8 cellular contexts compared by ENCODE assay signal in genomic region chr4:25233737-25234389, GRCh38. TPM values are rescaled to one million over a fixed set of nuclear protein-coding genes. Genes with fewer than 3 reads are reported as not detected.
DNase-seq lines count a peak whose midpoint lies in the region; ATAC-seq and TF ChIP-seq lines count a peak whose summit lies in the region.

Gene PI4K2B (plus strand): TSS chr4:25234033. CDS start chr4:25234164, 131 bp downstream.

- H3K27ac ChIP-seq in RWPE2 (ENCODE audit: poor library complexity, severe bottlenecking) = peak within 1 kb of the TSS; percentile 90

- H3K27me3 Mint-ChIP-seq in activated T-helper 2 cell treated with anti-CD3 and anti-CD28 coated beads, Interferon-gamma antibody, Interleukin-2, Interleukin-4, amounts not matched to agents 10 μg/mL and 5 μg/mL and 100 μg/mL, durations not matched to agents 14 hours and 24 hours and 36 hours (ENCODE audit: low read depth) = no peaks in the 10 kb centered on the region
- peaks cover 5% of the 10 kb centered on the region for H3K27me3 Mint-ChIP-seq in nephron (ENCODE audit: low read depth)
- H3K27me3 Mint-ChIP-seq in stimulated activated naive CD8-positive, alpha-beta T cell treated with anti-CD3 and anti-CD28 coated beads, Interleukin-15, amount 100 ng/mL, for 72 hours = no peaks in the 10 kb centered on the region

- H3K27ac Mint-ChIP-seq in activated T-helper 2 cell treated with anti-CD3 and anti-CD28 coated beads, Interferon-gamma antibody, Interleukin-2, Interleukin-4, amounts not matched to agents 10 μg/mL and 5 μg/mL and 100 μg/mL, durations not matched to agents 14 hours and 24 hours and 36 hours = peak within 1 kb of the TSS; percentile 98
- peak within 1 kb of the TSS; percentile 44 to 88 (median 84) for H3K27ac Mint-ChIP-seq in nephron
- peak within 1 kb of the TSS; percentile 95 to 99 for H3K27ac Mint-ChIP-seq in stimulated activated naive CD8-positive, alpha-beta T cell treated with anti-CD3 and anti-CD28 coated beads, Interleukin-15, amount 100 ng/mL, for 72 hours

- H3K4me3 Mint-ChIP-seq in activated T-helper 2 cell treated with anti-CD3 and anti-CD28 coated beads, Interferon-gamma antibody, Interleukin-2, Interleukin-4, amounts not matched to agents 10 μg/mL and 5 μg/mL and 100 μg/mL, durations not matched to agents 14 hours and 24 hours and 36 hours (ENCODE audit: low read depth) = peak within 1 kb of the TSS; percentile 95
- H3K4me3 Mint-ChIP-seq in nephron = peak within 1 kb of the TSS; percentile 88 to 93 (median 92)
- peak within 1 kb of the TSS; percentile 94 to 95 for H3K4me3 Mint-ChIP-seq in stimulated activated naive CD8-positive, alpha-beta T cell treated with anti-CD3 and anti-CD28 coated beads, Interleukin-15, amount 100 ng/mL, for 72 hours

- peaks cover 46% of the 10 kb centered on the region for H3K9me3 Mint-ChIP-seq in activated T-helper 2 cell treated with anti-CD3 and anti-CD28 coated beads, Interferon-gamma antibody, Interleukin-2, Interleukin-4, amounts not matched to agents 10 μg/mL and 5 μg/mL and 100 μg/mL, durations not matched to agents 14 hours and 24 hours and 36 hours
- peaks cover 60% of the 10 kb centered on the region for H3K9me3 Mint-ChIP-seq in nephron
- H3K9me3 Mint-ChIP-seq in stimulated activated naive CD8-positive, alpha-beta T cell treated with anti-CD3 and anti-CD28 coated beads, Interleukin-15, amount 100 ng/mL, for 72 hours = peaks cover 19 to 26% of the 10 kb centered on the region in 2 donors

- no peaks in the 10 kb centered on the region for H3K9me3 ChIP-seq in RWPE2 (ENCODE audit: severe bottlenecking)

- ATAC-seq in RWPE2 (ENCODE audit: low read depth) = peak; percentile 63
- peak; percentile 87 for ATAC-seq in stimulated activated naive CD8-positive, alpha-beta T cell treated with anti-CD3 and anti-CD28 coated beads, Interleukin-15, amount 100 ng/mL, for 72 hours

- intact Hi-C loops in activated T-helper 2 cell treated with anti-CD3 and anti-CD28 coated beads, Interferon-gamma antibody, Interleukin-2, Interleukin-4, amounts not matched to agents 10 μg/mL and 5 μg/mL and 100 μg/mL, durations not matched to agents 14 hours and 24 hours and 36 hours (cut with micrococcal nuclease) = loop anchor here (1.0 to 10.0 kb wide), 6 partner anchors 19 to 678 kb away; partner anchors contain the start of genes ANAPC4, DHX15, SEPSECS and SMIM20

- H3K27me3 ChIP-seq in RWPE2 (ENCODE audit: insufficient read depth, poor library complexity, severe bottlenecking) = no peaks in the 10 kb centered on the region

- H3K4me1 ChIP-seq in RWPE2 (ENCODE audit: insufficient read depth, poor library complexity, severe bottlenecking) = peaks cover 9% of the 10 kb centered on the region

- H3K4me1 Mint-ChIP-seq in activated T-helper 2 cell treated with anti-CD3 and anti-CD28 coated beads, Interferon-gamma antibody, Interleukin-2, Interleukin-4, amounts not matched to agents 10 μg/mL and 5 μg/mL and 100 μg/mL, durations not matched to agents 14 hours and 24 hours and 36 hours (ENCODE audit: low read depth) = peaks cover 35% of the 10 kb centered on the region
- H3K4me1 Mint-ChIP-seq in nephron = peaks cover 8% of the 10 kb centered on the region
- H3K4me1 Mint-ChIP-seq in stimulated activated naive CD8-positive, alpha-beta T cell treated with anti-CD3 and anti-CD28 coated beads, Interleukin-15, amount 100 ng/mL, for 72 hours = peaks cover 41% of the 10 kb centered on the region

- H3K36me3 Mint-ChIP-seq in activated T-helper 2 cell treated with anti-CD3 and anti-CD28 coated beads, Interferon-gamma antibody, Interleukin-2, Interleukin-4, amounts not matched to agents 10 μg/mL and 5 μg/mL and 100 μg/mL, durations not matched to agents 14 hours and 24 hours and 36 hours (ENCODE audit: low read depth) = peaks cover 65% of the 10 kb centered on the region
- H3K36me3 Mint-ChIP-seq in nephron (ENCODE audit: low read depth) = peaks cover 41% of the 10 kb centered on the region

- no peaks in the 10 kb centered on the region for H3K36me3 ChIP-seq in RWPE2 (ENCODE audit: low read depth)

- H3K4me3 ChIP-seq in RWPE2 (ENCODE audit: severe bottlenecking) = peak within 1 kb of the TSS; percentile 69

- DNase-seq in EH (ENCODE audit: low read depth) (peak; percentile 83), H4 (ENCODE audit: low spot score) (peak; percentile 83), LoVo (ENCODE audit: low spot score) (peak; percentile 94), RWPE2 (ENCODE audit: low spot score) (peak; percentile 87), fibroblast of peridontal ligament (ENCODE audit: extremely low read depth) (peak; percentile 54)
- peak; percentile 90 for DNase-seq in activated T-helper 2 cell treated with anti-CD3 and anti-CD28 coated beads, Interferon-gamma antibody, Interleukin-2, Interleukin-4, amounts not matched to agents 10 μg/mL and 5 μg/mL and 100 μg/mL, durations not matched to agents 14 hours and 24 hours and 36 hours (ENCODE audit: low spot score)
- DNase-seq in stimulated activated naive CD8-positive, alpha-beta T cell treated with anti-CD3 and anti-CD28 coated beads, Interleukin-15, amount 100 ng/mL, for 72 hours = peak; percentile 94 to 95

- TF ChIP-seq CTCF in RWPE2 (IDR thresholded peaks at IDR 0.05; ENCODE audit: poor library complexity, severe bottlenecking) = no peak
- TF ChIP-seq CTCF in nephron (IDR thresholded peaks at IDR 0.05; ENCODE audit: unreplicated experiment in 3 of 3) = no peak

RNA-seq across cellular contexts. Expression of gene PI4K2B, which starts in this region (rescaled TPM):
- total RNA-seq in H4 (2014; rRNA removed; shearing (Covaris generic)) = 14.5 and 16.0 TPM in 2 replicates
- 38.6 and 40.7 TPM in 2 replicates for total RNA-seq in activated T-helper 2 cell treated with anti-CD3 and anti-CD28 coated beads, Interferon-gamma antibody, Interleukin-2, Interleukin-4, amounts not matched to agents 10 μg/mL and 5 μg/mL and 100 μg/mL, durations not matched to agents 14 hours and 24 hours and 36 hours

Comparison
In these comparisons a context has a peak if more than half of its experiments do, and no peak if none do; other contexts are left out.
1. Peak in every context shown above with its lines: DNase-seq, ATAC-seq, H3K4me3 ChIP-seq and H3K27ac ChIP-seq.